ENCODE assay signal across 29 cellular contexts in the genomic region with DNA sequence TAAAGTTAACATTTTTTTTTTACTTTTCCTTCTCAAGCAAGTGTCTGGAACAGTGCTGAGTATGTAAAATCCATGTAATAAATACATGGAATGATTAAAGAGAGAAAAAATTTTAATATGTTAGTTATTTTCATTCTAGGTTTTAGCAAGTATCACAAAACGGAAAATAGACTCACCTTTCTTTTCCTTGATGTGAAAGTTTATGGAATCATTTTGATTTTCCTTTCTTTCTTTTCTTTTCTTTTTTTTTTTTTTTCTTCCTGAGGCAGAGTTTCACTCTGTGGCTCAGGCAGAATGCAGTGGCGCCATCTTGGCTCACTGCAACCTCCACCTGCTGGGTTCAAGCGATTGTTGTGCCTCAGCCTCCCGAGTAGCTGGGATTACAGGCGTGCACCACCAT.
"Had no signal": no experiment of that assay in that cellular context is flagged by ENCODE, and none has a peak within 500 bp of the region (broad histone marks: within the 10 kb centered on the region; RNA-seq: fewer than 3 reads in every experiment).

No MANE protein-coding gene starts in this region.

- H3K36me3 ChIP-seq: SJCRH30 had no signal

- DNase-seq: activated CD4-positive, alpha-beta T cell treated with anti-CD3 and anti-CD28 coated beads, Interleukin-2, amount 10 ng/mL, durations not matched to agents 24 days and 14 days; activated CD4-positive, alpha-beta T cell treated with anti-CD3 and anti-CD28 coated beads, Interleukin-2, amount 50 U/mL, for 4 hours; activated CD8-positive, alpha-beta T cell treated with anti-CD3 and anti-CD28 coated beads for 36 hours; activated gamma-delta T cell; activated naive CD4-positive, alpha-beta T cell treated with Interleukin-2 at 50 U/mL for 16 hours; activated naive CD8-positive, alpha-beta T cell treated with anti-CD3 and anti-CD28 coated beads, Interleukin-2, amount 10 ng/mL, durations not matched to agents 7 days and 5 days; activated T-cell treated with anti-CD3 and anti-CD28 coated beads, Interleukin-2, amount 50 U/mL, for 1 hour; activated T-cell treated with anti-CD3 and anti-CD28 coated beads, Interleukin-2, amount 50 U/mL, for 72 hours; amygdala; caudate nucleus; cerebellar nuclear complex; Karpas-422; KBM-7; NCI-H1105; NCI-H1436; NCI-H1694 treated with DMSO at 0.1 percent for 48 hours; NCI-H2029; NCI-H345; NCI-H524 treated with DMSO at 0.1 percent for 48 hours; NCI-H748 treated with DMSO at 0.1 percent for 48 hours; NK-92 treated with Interleukin-12 subunit alpha and Interleukin-12 subunit beta, amount 100 ng/mL, for 24 hours; PC-9; SJCRH30 had no signal

- H3K4me3 ChIP-seq: PC-9, SJCRH30, SK-N-MC had no signal

- FAIRE-seq: bronchial epithelial cell, RCC 7860, TTC549 had no signal

- H3K27me3 ChIP-seq: SJCRH30 had no signal

- H3K9me3 ChIP-seq: SJCRH30 had no signal

- ATAC-seq: activated CD8-positive, alpha-beta T cell treated with anti-CD3 and anti-CD28 coated beads for 36 hours; activated T-cell treated with anti-CD3 and anti-CD28 coated beads, Interleukin-2, amount 50 U/mL, for 72 hours; Right ventricle myocardium inferior had no signal

- H3K27ac ChIP-seq: PC-9, RWPE1, SJCRH30, SK-N-MC had no signal
